In genomic region chr1:160428655-160429054, GRCh38 we compare ENCODE assay signal across 1 cellular context.
TF ChIP-seq lines count a peak whose summit lies in the region.

No MANE protein-coding gene starts in this region.

TF ChIP-seq in IMR-90, 13 proteins besides CTCF, POLR2A, EP300 and RAD21 (continued from another document):
- TF ChIP-seq USF2 (IDR thresholded peaks at IDR 0.05; ENCODE audit: low read depth, low read length): no peak
- peak; percentile 51 for TF ChIP-seq SMC3 (IDR thresholded peaks at IDR 0.05; ENCODE audit: low read depth, low read length)
- TF ChIP-seq RFX5 (IDR thresholded peaks at IDR 0.05; ENCODE audit: low read depth, low read length): no peak
